ENCODE assay signal across 6 cellular contexts in the genomic region with DNA sequence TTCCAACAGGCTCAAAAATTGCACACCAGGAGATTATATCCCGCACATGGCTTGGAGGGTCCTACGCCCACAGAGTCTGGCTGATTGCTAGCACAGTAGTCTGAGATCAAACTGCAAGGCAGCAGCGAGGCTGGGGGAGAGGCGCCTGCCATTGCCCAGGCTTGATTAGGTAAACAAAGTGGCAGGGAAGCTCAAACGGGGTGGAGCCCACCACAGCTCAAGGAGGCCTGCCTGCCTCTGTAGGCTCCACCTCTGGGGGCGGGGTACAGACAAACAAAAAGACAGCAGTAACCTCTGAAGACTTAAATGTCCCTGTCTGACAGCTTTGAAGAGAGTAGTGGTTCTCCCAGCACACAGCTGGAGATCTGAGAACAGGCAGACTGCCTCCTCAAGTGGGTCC. TPM values are rescaled to one million over a fixed set of nuclear protein-coding genes. Genes with fewer than 3 reads are reported as not detected.
"Had no signal": no experiment of that assay in that cellular context is flagged by ENCODE, and none has a peak within 500 bp of the region (broad histone marks: within the 10 kb centered on the region; RNA-seq: fewer than 3 reads in every experiment).

No MANE protein-coding gene starts in this region.

RNA-seq across cellular contexts. Expression of a gene that starts 19.3 kb away (rescaled TPM):
- total RNA-seq: HepG2, HT-29, HT1080, IMR-90, K562 had no signal
- polyA plus RNA-seq: HepG2, IgD-negative memory B cell, IMR-90, K562 had no signal
